Comparison of ENCODE assay signal across 12 cellular contexts in the genomic region with DNA sequence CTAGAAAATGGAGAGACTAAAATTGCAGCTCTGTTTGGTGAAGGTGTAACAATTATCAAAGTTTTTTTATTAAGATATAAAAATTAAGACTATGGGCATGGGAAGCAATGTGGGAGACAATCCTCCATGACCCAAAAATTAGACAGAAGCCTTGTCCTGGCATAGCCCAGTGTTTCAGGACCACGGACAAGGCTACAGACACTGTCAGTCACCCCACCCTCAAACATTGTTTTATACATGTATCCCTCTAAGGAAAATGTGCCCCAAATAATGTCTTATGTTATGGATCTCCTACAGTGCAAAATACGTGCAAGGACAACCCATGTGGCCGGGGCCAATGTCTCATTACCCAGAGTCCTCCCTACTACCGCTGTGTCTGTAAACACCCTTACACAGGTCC. TPM values are rescaled to one million over a fixed set of nuclear protein-coding genes. Genes with fewer than 3 reads are reported as not detected.
A peak's percentile ranks its signal among the peaks of the same experiment; 100 is the strongest.
DNase-seq lines count a peak whose midpoint lies in the region; ATAC-seq and TF ChIP-seq lines count a peak whose summit lies in the region.
"Had no signal": no experiment of that assay in that cellular context is flagged by ENCODE, and none has a peak within 500 bp of the region (broad histone marks: within the 10 kb centered on the region; RNA-seq: fewer than 3 reads in every experiment).

No MANE protein-coding gene starts in this region.

- H3K27me3 ChIP-seq in GM23248 (replicated peaks; ENCODE audit: insufficient read depth) (no peaks in the 10 kb centered on the region; the same call in 1 of the 2 replicates), SK-N-SH (ENCODE audit: insufficient read depth) (no peaks in the 10 kb centered on the region)

- 44 to 48% methylated on average over 4 of the region's 4 CpGs for WGBS in GM23248 (ENCODE audit: low coverage in 1 of 2, low lambda C conversion rate in 2 of 2, missing lambda C conversion rate in 2 of 2), 2 experiments
- 53% methylated on average over 4 of the region's 4 CpGs for WGBS in SK-N-SH (ENCODE audit: low lambda C conversion rate)

- DNase-seq in ACHN = peak; percentile 51
- DNase-seq in GM23248 = peak; percentile 56
- DNase-seq in SK-N-SH = no peak
- DNase-seq in fibroblast of peridontal ligament (ENCODE audit: extremely low read depth) = peak; percentile 3
- DNase-seq in NCI-H1436 treated with DMSO at 0.1 percent for 48 hours (lab: John Stamatoyannopoulos, UW) = no peak
- DNase-seq in chondrocyte (ENCODE audit: low spot score) = no peak
- no peak for DNase-seq in SKM-1 treated with dmso at 0.1 percent for 144 hours (lab: John Stamatoyannopoulos, UW; ENCODE audit: unreplicated experiment)
- DNase-seq: activated CD8-positive, alpha-beta memory T cell treated with anti-CD3 and anti-CD28 coated beads, Interleukin-2, amount 10 ng/mL, durations not matched to agents 7 days and 5 days; CD8-positive, alpha-beta T cell; NCI-H2227 treated with DMSO at 0.1 percent for 48 hours had no signal

- no peaks in the 10 kb centered on the region for H3K36me3 Mint-ChIP-seq in chondrocyte (ENCODE audit: low read depth)
- H3K36me3 Mint-ChIP-seq: activated CD8-positive, alpha-beta memory T cell treated with anti-CD3 and anti-CD28 coated beads, Interleukin-2, amount 10 ng/mL, durations not matched to agents 7 days and 5 days; CD8-positive, alpha-beta T cell had no signal

- no peak overlapping the region for H2AFZ ChIP-seq in GM23248
- H2AFZ ChIP-seq in SK-N-SH (ENCODE audit: low read depth) = no peak overlapping the region

- H3K4me3 ChIP-seq in GM23248 (no peak overlapping the region), SK-N-SH (ENCODE audit: low read depth in 2 of 2, low read length in 1 of 2) (no peak overlapping the region)
- H3K4me3 ChIP-seq: SK-N-MC had no signal

- no peaks in the 10 kb centered on the region for H3K9me3 ChIP-seq in GM23248 (ENCODE audit: low read depth)
- H3K9me3 ChIP-seq in SK-N-SH = no peaks in the 10 kb centered on the region

- in situ Hi-C loops in ACHN (cut with HindIII; ENCODE audit: low pct_ligation_motif_present, low pct_unique_long_range_greater_than_20kb, low sequenced_read_pairs) (no loop called here), GM23248 (cut with MboI) (no loop called here)

- no peaks in the 10 kb centered on the region for H3K79me2 ChIP-seq in GM23248 (ENCODE audit: insufficient read depth)
- no peaks in the 10 kb centered on the region for H3K79me2 ChIP-seq in SK-N-SH (ENCODE audit: insufficient read depth)

- no peaks in the 10 kb centered on the region for H3F3A ChIP-seq in GM23248 (ENCODE audit: insufficient read depth)
- no peaks in the 10 kb centered on the region for H3F3A ChIP-seq in SK-N-SH (replicated peaks; ENCODE audit: insufficient read depth)

- no peaks in the 10 kb centered on the region for H4K20me1 ChIP-seq in GM23248 (ENCODE audit: insufficient read depth)
- no peaks in the 10 kb centered on the region for H4K20me1 ChIP-seq in SK-N-SH (ENCODE audit: insufficient read depth)

- H3K9me3 Mint-ChIP-seq in chondrocyte (ENCODE audit: low read depth) = no peaks in the 10 kb centered on the region
- H3K9me3 Mint-ChIP-seq: CD8-positive, alpha-beta T cell had no signal

- H3K4me3 Mint-ChIP-seq in chondrocyte (ENCODE audit: unreplicated experiment) = no peak overlapping the region
- H3K4me3 Mint-ChIP-seq: activated CD8-positive, alpha-beta memory T cell treated with anti-CD3 and anti-CD28 coated beads, Interleukin-2, amount 10 ng/mL, durations not matched to agents 7 days and 5 days; CD8-positive, alpha-beta T cell had no signal

- no peak for TF ChIP-seq RAD21 in SK-N-SH (IDR thresholded peaks at IDR 0.05; ENCODE audit: low read length)

- H3K27ac Mint-ChIP-seq in chondrocyte (ENCODE audit: unreplicated experiment) = no peak overlapping the region
- H3K27ac Mint-ChIP-seq: activated CD8-positive, alpha-beta memory T cell treated with anti-CD3 and anti-CD28 coated beads, Interleukin-2, amount 10 ng/mL, durations not matched to agents 7 days and 5 days; CD8-positive, alpha-beta T cell had no signal

- H3K27ac ChIP-seq in GM23248 = no peak overlapping the region
- no peak overlapping the region for H3K27ac ChIP-seq in SK-N-SH (ENCODE audit: low read depth in 2 of 2, low read length in 1 of 2)
- H3K27ac ChIP-seq: SK-N-MC had no signal

- no peaks in the 10 kb centered on the region for H3K4me1 Mint-ChIP-seq in chondrocyte (ENCODE audit: low read depth)
- H3K4me1 Mint-ChIP-seq: activated CD8-positive, alpha-beta memory T cell treated with anti-CD3 and anti-CD28 coated beads, Interleukin-2, amount 10 ng/mL, durations not matched to agents 7 days and 5 days had no signal

- peaks cover 38% of the 10 kb centered on the region for H3K27me3 Mint-ChIP-seq in chondrocyte (ENCODE audit: low read depth)

- ATAC-seq in HG03354 (IDR thresholded peaks at IDR 0.05; ENCODE audit: poor library complexity, severe bottlenecking, unreplicated experiment) = no peak
- ATAC-seq: activated CD8-positive, alpha-beta memory T cell treated with anti-CD3 and anti-CD28 coated beads, Interleukin-2, amount 10 ng/mL, durations not matched to agents 7 days and 5 days; CD8-positive, alpha-beta T cell had no signal

- H3K9ac ChIP-seq in GM23248 (no peak overlapping the region), SK-N-SH (no peak overlapping the region)

- H3K36me3 ChIP-seq in GM23248 (ENCODE audit: low read depth) = no peaks in the 10 kb centered on the region
- no peaks in the 10 kb centered on the region for H3K36me3 ChIP-seq in SK-N-SH (replicated peaks in 1 of 2; ENCODE audit: control insufficient read depth in 1 of 2, insufficient read depth in 2 of 2, low read length in 1 of 2)

- CTCF ChIA-PET in SK-N-SH (lab: Yijun Ruan, JAX) = interaction anchor here (1.6 kb wide), 1 partner anchor 14 kb away, joined by 9 read pairs; no protein-coding TSS in a partner anchor

- H3K4me2 ChIP-seq in GM23248 (ENCODE audit: unreplicated experiment) (no peak overlapping the region), SK-N-SH (no peak overlapping the region)

- H3K9me2 ChIP-seq in GM23248 (ENCODE audit: insufficient read depth) (no peaks in the 10 kb centered on the region), SK-N-SH (no peaks in the 10 kb centered on the region)

- TF ChIP-seq CTCF in SK-N-SH (IDR thresholded peaks at IDR 0.05) = no peak
- no peak for TF ChIP-seq CTCF in chondrocyte (IDR thresholded peaks at IDR 0.05)

- no peak for TF ChIP-seq EP300 in SK-N-SH (IDR thresholded peaks at IDR 0.05; ENCODE audit: borderline replicate concordance in 1 of 2, low read depth in 1 of 2, low read length in 1 of 2)

- POLR2A ChIA-PET in SK-N-SH (lab: Yijun Ruan, JAX) = no interaction called here

- H3K4me1 ChIP-seq in GM23248 (ENCODE audit: insufficient read depth) (no peaks in the 10 kb centered on the region), SK-N-SH (ENCODE audit: control insufficient read depth in 1 of 2, insufficient read depth in 2 of 2, low read depth in 1 of 2, low read length in 1 of 2) (no peaks in the 10 kb centered on the region; a peak in 1 of 4 replicates)

TF ChIP-seq in SK-N-SH, 30 proteins besides CTCF, POLR2A, EP300 and RAD21 (continues in another document):
- TF ChIP-seq, protein P1, sequence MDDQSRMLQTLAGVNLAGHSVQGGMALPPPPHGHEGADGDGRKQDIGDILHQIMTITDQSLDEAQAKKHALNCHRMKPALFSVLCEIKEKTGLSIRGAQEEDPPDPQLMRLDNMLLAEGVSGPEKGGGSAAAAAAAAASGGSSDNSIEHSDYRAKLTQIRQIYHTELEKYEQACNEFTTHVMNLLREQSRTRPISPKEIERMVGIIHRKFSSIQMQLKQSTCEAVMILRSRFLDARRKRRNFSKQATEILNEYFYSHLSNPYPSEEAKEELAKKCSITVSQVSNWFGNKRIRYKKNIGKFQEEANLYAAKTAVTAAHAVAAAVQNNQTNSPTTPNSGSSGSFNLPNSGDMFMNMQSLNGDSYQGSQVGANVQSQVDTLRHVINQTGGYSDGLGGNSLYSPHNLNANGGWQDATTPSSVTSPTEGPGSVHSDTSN (IDR thresholded peaks at IDR 0.05) = peak; percentile 20; the same call in 1 of the 2 replicates
- peak; percentile 96 for TF ChIP-seq REST (IDR thresholded peaks at IDR 0.05; ENCODE audit: low read depth, low read length)
- TF ChIP-seq, protein P2, sequence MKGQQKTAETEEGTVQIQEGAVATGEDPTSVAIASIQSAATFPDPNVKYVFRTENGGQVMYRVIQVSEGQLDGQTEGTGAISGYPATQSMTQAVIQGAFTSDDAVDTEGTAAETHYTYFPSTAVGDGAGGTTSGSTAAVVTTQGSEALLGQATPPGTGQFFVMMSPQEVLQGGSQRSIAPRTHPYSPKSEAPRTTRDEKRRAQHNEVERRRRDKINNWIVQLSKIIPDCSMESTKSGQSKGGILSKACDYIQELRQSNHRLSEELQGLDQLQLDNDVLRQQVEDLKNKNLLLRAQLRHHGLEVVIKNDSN (IDR thresholded peaks at IDR 0.05; ENCODE audit: borderline replicate concordance, low read depth) = no peak

RNA-seq across cellular contexts. Expression of gene HABP2, which starts 24.0 kb away (rescaled TPM):
- not detected in 2 replicates for total RNA-seq in GM23248 (2014; rRNA removed; shearing (Covaris generic))
- polyA plus RNA-seq in GM23248 (2016; fragmentation: Nextera tagmentation; extraction: Ambion mirVana) (not detected in 2 replicates), SK-N-SH (2012; rRNA removed) (not detected in 2 replicates)
- polyA plus RNA-seq in SK-N-SH (2012; cell fraction: cytosol; rRNA removed) = not detected in 2 replicates
- polyA plus RNA-seq in SK-N-SH (2012; cell fraction: nucleus; rRNA removed) = not detected in 2 replicates
- not detected in 3 replicates for total RNA-seq in chondrocyte
- total RNA-seq: activated CD8-positive, alpha-beta memory T cell treated with anti-CD3 and anti-CD28 coated beads, Interleukin-2, amount 10 ng/mL, durations not matched to agents 7 days and 5 days; CD8-positive, alpha-beta T cell had no signal

Comparison
In these comparisons a context has a peak if more than half of its experiments do, and no peak if none do; other contexts are left out.
1. DNase-seq: peak in ACHN (single experiment), GM23248 (single experiment) and fibroblast of peridontal ligament (single experiment); none in SK-N-SH (single experiment), NCI-H1436 treated with DMSO at 0.1 percent for 48 hours (single experiment), chondrocyte (single experiment) and SKM-1 treated with dmso at 0.1 percent for 144 hours (single experiment).